8 cellular contexts compared by ENCODE assay signal in the genomic region with DNA sequence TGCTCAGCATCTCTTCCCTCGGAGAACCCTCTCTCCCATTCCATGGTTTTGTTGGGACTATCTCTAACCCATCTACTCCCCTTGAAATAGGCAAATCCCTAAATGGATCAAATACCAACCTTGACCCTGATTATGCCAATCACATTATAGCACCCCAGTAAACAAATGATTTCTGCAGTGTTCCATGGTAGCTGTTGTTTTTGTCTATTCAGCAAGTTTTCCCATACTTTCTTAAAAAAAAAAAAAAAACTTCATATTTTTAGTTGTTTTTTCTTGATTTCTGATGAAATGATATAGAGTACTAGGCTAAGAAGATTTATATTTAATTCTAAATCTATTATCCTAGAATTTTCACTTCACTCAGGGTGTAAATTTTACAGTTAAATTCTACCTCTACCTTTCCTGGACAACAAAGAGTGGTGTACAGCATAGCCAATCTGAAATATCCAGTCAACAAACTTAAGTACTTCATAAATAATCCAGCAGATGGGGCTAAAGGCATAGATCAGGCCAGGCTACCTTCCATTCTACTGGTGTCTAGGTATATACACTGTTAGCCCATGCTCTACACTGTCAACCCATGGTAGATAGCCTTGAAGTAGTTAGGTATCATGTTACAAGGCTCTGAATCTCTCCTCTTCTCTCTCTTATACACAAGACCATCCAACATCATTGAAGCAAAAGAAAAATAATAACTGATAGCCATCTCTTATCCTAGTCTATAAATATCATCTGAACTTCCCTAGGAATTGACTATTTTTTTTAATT.
A peak's percentile ranks its signal among the peaks of the same experiment; 100 is the strongest.
DNase-seq lines count a peak whose midpoint lies in the region; ATAC-seq and TF ChIP-seq lines count a peak whose summit lies in the region.

No MANE protein-coding gene starts in this region.

- WGBS in esophagus muscularis mucosa, result 95% methylated on average over 1 of the region's 1 CpG

- ATAC-seq in GM19025 (IDR thresholded peaks at IDR 0.05; ENCODE audit: low read depth, unreplicated experiment) (peak; percentile 89), HG03066 (IDR thresholded peaks at IDR 0.05; ENCODE audit: low read depth, unreplicated experiment) (peak; percentile 99)
- ATAC-seq in natural killer cell treated with Interleukin-12 subunit alpha and Interleukin-12 subunit beta and Interleukin-15 and Interleukin-18, amount 100 ng/mL, for 72 hours, result peak; percentile 76 to 78

- peaks cover 0 to 41% (median 11%) of the 10 kb centered on the region in 4 donors for H3K36me3 ChIP-seq in esophagus muscularis mucosa

- H3K4me1 ChIP-seq in esophagus muscularis mucosa, result no peaks in the 10 kb centered on the region

- no peak for TF ChIP-seq POLR2A in esophagus muscularis mucosa (IDR thresholded peaks at IDR 0.05; ENCODE audit: low read depth)

- H3K9me3 ChIP-seq in esophagus muscularis mucosa, result no peaks in the 10 kb centered on the region

- H3K27ac ChIP-seq in esophagus muscularis mucosa (replicated peaks in 1 of 4), result no peak overlapping the region

- H3K9me3 Mint-ChIP-seq in natural killer cell treated with Interleukin-12 subunit alpha and Interleukin-12 subunit beta and Interleukin-15 and Interleukin-18, amount 100 ng/mL, for 72 hours, result no peaks in the 10 kb centered on the region

- DNase-seq in DMS 273 (lab: John Stamatoyannopoulos, UW; ENCODE audit: unreplicated experiment), result peak; percentile 77
- DNase-seq in NCI-H1930 (lab: John Stamatoyannopoulos, UW), result peak; percentile 52 to 68
- peak; percentile 92 for DNase-seq in SW480 (ENCODE audit: low spot score)
- no peak for DNase-seq in esophagus muscularis mucosa (ENCODE audit: extremely low spot score)
- DNase-seq in natural killer cell treated with Interleukin-12 subunit alpha and Interleukin-12 subunit beta and Interleukin-15 and Interleukin-18, amount 100 ng/mL, for 72 hours (ENCODE audit: low spot score), result no peak
- no peak for DNase-seq in activated CD8-positive, alpha-beta memory T cell treated with anti-CD3 and anti-CD28 coated beads, Interleukin-2, amount 50 U/mL, for 48 hours

- no peak for TF ChIP-seq EP300 in esophagus muscularis mucosa (IDR thresholded peaks at IDR 0.05)

- no peak overlapping the region for H3K4me3 Mint-ChIP-seq in natural killer cell treated with Interleukin-12 subunit alpha and Interleukin-12 subunit beta and Interleukin-15 and Interleukin-18, amount 100 ng/mL, for 72 hours

- H3K27me3 Mint-ChIP-seq in natural killer cell treated with Interleukin-12 subunit alpha and Interleukin-12 subunit beta and Interleukin-15 and Interleukin-18, amount 100 ng/mL, for 72 hours, result no peaks in the 10 kb centered on the region

- no peak overlapping the region for H3K27ac Mint-ChIP-seq in natural killer cell treated with Interleukin-12 subunit alpha and Interleukin-12 subunit beta and Interleukin-15 and Interleukin-18, amount 100 ng/mL, for 72 hours

- intact Hi-C loops in esophagus muscularis mucosa (cut with DNase I), result loop anchor here (5.0 to 10.0 kb wide), 2 partner anchors 202 to 630 kb away; no protein-coding TSS in a partner anchor

- H3K4me3 ChIP-seq in esophagus muscularis mucosa, result no peak overlapping the region

- H3K27me3 ChIP-seq in esophagus muscularis mucosa, result no peaks in the 10 kb centered on the region

- peak; percentile 44 to 60 (median 45) for TF ChIP-seq CTCF in esophagus muscularis mucosa (IDR thresholded peaks at IDR 0.05)

- H3K36me3 Mint-ChIP-seq in natural killer cell treated with Interleukin-12 subunit alpha and Interleukin-12 subunit beta and Interleukin-15 and Interleukin-18, amount 100 ng/mL, for 72 hours, result no peaks in the 10 kb centered on the region

- H3K4me1 Mint-ChIP-seq in natural killer cell treated with Interleukin-12 subunit alpha and Interleukin-12 subunit beta and Interleukin-15 and Interleukin-18, amount 100 ng/mL, for 72 hours (ENCODE audit: low read depth in 2 of 2), result no peaks in the 10 kb centered on the region

Comparison
In these comparisons a context has a peak if more than half of its experiments do, and no peak if none do; other contexts are left out.
1. DNase-seq: peak in DMS 273 (single experiment), NCI-H1930 (2 of 2) and SW480 (single experiment); none in esophagus muscularis mucosa (single experiment), natural killer cell treated with Interleukin-12 subunit alpha and Interleukin-12 subunit beta and Interleukin-15 and Interleukin-18, amount 100 ng/mL, for 72 hours (single experiment) and activated CD8-positive, alpha-beta memory T cell treated with anti-CD3 and anti-CD28 coated beads, Interleukin-2, amount 50 U/mL, for 48 hours (single experiment).
2. Peak in every context shown above with its lines, with median percentiles within 50 percentile points of each other: ATAC-seq.